In the genomic region with DNA sequence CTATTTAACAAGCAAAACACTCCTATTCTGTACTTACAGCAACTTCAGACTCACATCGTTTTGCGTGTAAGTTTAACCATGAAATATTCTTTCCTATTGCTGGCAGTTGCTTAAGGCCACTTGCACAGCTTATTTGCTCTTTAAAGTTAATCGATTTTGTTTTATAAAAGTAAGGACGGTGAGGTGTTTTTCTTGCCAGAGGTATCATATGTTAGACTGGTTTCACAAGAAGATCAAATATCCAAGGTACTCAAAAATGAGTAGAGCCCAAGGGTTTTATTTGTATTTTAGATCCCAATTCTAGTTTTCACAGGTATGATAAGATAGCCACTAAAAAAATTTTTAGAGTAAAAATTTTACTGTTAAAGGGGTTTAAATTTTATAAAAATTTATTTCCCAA, we compare ENCODE assay signal across 17 cellular contexts.
"Had no signal": no experiment of that assay in that cellular context is flagged by ENCODE, and none has a peak within 500 bp of the region (broad histone marks: within the 10 kb centered on the region; RNA-seq: fewer than 3 reads in every experiment).

No MANE protein-coding gene starts in this region.

- H3K27ac Mint-ChIP-seq: activated CD4-positive, alpha-beta memory T cell treated with anti-CD3 and anti-CD28 coated beads, Interleukin-2, amount 10 ng/mL, durations not matched to agents 7 days and 5 days; activated naive CD8-positive, alpha-beta T cell treated with anti-CD3 and anti-CD28 coated beads for 36 hours; activated T-cell treated with anti-CD3 and anti-CD28 coated beads, Interleukin-2, amount 50 U/mL, for 72 hours; endodermal cell; memory B cell; nephron had no signal

- H3K4me1 Mint-ChIP-seq: endodermal cell, nephron had no signal

- H3K9me3 Mint-ChIP-seq: activated CD4-positive, alpha-beta memory T cell treated with anti-CD3 and anti-CD28 coated beads, Interleukin-2, amount 10 ng/mL, durations not matched to agents 7 days and 5 days; activated naive CD8-positive, alpha-beta T cell treated with anti-CD3 and anti-CD28 coated beads for 36 hours; activated T-cell treated with anti-CD3 and anti-CD28 coated beads, Interleukin-2, amount 50 U/mL, for 72 hours; memory B cell had no signal

- H3K27me3 ChIP-seq: stomach had no signal

- H3K4me3 ChIP-seq: stomach, thoracic aorta had no signal

- H3K27me3 Mint-ChIP-seq: activated CD4-positive, alpha-beta memory T cell treated with anti-CD3 and anti-CD28 coated beads, Interleukin-2, amount 10 ng/mL, durations not matched to agents 7 days and 5 days; activated naive CD8-positive, alpha-beta T cell treated with anti-CD3 and anti-CD28 coated beads for 36 hours; memory B cell had no signal

- H3K4me3 Mint-ChIP-seq: activated CD4-positive, alpha-beta memory T cell treated with anti-CD3 and anti-CD28 coated beads, Interleukin-2, amount 10 ng/mL, durations not matched to agents 7 days and 5 days; activated naive CD8-positive, alpha-beta T cell treated with anti-CD3 and anti-CD28 coated beads for 36 hours; activated T-cell treated with anti-CD3 and anti-CD28 coated beads, Interleukin-2, amount 50 U/mL, for 72 hours; endodermal cell; memory B cell; nephron had no signal

- H3K27ac ChIP-seq: stomach, thoracic aorta had no signal

- ATAC-seq: activated T-cell treated with anti-CD3 and anti-CD28 coated beads, Interleukin-2, amount 50 U/mL, for 72 hours; esophagus mucosa; left colon had no signal

- H3K9me3 ChIP-seq: stomach, thoracic aorta had no signal

- DNase-seq: activated CD4-positive, alpha-beta memory T cell treated with anti-CD3 and anti-CD28 coated beads, Interleukin-2, amount 10 ng/mL, durations not matched to agents 7 days and 5 days; activated CD4-positive, alpha-beta T cell treated with anti-CD3 and anti-CD28 coated beads for 1 hour; activated gamma-delta T cell treated with Interleukin-2 at 50 U/mL for 16 hours; activated naive CD8-positive, alpha-beta T cell treated with anti-CD3 and anti-CD28 coated beads for 36 hours; activated T-cell treated with anti-CD3 and anti-CD28 coated beads, Interleukin-2, amount 50 U/mL, for 72 hours; endodermal cell; glutamatergic neuron; left colon; retina; stimulated activated CD4-positive, alpha-beta T cell treated with anti-CD3 and anti-CD28 coated beads, Interleukin-15, amount 100 ng/mL, for 24 hours; stimulated activated CD4-positive, alpha-beta T cell treated with anti-CD3 and anti-CD28 coated beads, Interleukin-4, amount 100 ng/mL, for 4 hours; stomach; T-helper 9 cell had no signal
